19 cellular contexts compared by ENCODE assay signal in the genomic region with DNA sequence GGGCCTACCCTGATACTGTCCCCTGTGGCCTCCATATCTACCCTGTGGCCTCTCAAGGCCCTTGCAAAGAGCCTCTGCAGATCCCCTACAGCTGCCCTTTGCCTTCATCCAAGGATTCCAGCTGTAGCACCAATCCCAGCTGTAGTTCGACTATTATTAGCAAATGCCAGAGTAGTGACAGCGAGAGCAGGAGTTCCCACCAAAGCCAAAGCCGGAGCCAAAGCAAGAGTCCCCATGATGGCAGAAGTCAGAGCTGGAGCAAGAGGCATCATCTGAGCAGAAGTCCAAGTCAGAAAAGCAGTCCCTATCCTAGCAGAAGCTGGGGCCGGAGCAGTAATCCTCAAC. TPM values are rescaled to one million over a fixed set of nuclear protein-coding genes. Genes with fewer than 3 reads are reported as not detected.
DNase-seq lines count a peak whose midpoint lies in the region; ATAC-seq and TF ChIP-seq lines count a peak whose summit lies in the region.
"Had no signal": no experiment of that assay in that cellular context is flagged by ENCODE, and none has a peak within 500 bp of the region (broad histone marks: within the 10 kb centered on the region; RNA-seq: fewer than 3 reads in every experiment).

No MANE protein-coding gene starts in this region.

- CTCF ChIA-PET in activated naive CD4-positive, alpha-beta T cell treated with anti-CD3 and anti-CD28 coated beads for 36 hours (lab: Charles Lee): interaction anchor here (0.6 kb wide), 1 partner anchor 539 kb away, joined by 5 read pairs; no protein-coding TSS in a partner anchor
- CTCF ChIA-PET in activated naive CD4-positive, alpha-beta T cell treated with anti-CD3 and anti-CD28 coated beads, Interleukin-2, amount 10 ng/mL, durations not matched to agents 7 days and 5 days (lab: Charles Lee): interaction anchor here (1.6 to 2.1 kb wide), 3 partner anchors 7 to 98 kb away, joined by 3 to 12 read pairs (median 6); partner anchors contain the start of genes LRRC41 and UQCRH
- CTCF ChIA-PET in CD8-positive, alpha-beta T cell (lab: Charles Lee): interaction anchor here (0.6 kb wide), 1 partner anchor 18 kb away, joined by 3 read pairs; no protein-coding TSS in a partner anchor

- H3K27me3 ChIP-seq in CD8-positive, alpha-beta T cell (ENCODE audit: insufficient read depth, low read length): no peaks in the 10 kb centered on the region

- no peaks in the 10 kb centered on the region for H3K27me3 Mint-ChIP-seq in activated naive CD4-positive, alpha-beta T cell treated with anti-CD3 and anti-CD28 coated beads for 36 hours (ENCODE audit: low read depth)
- H3K27me3 Mint-ChIP-seq in activated naive CD4-positive, alpha-beta T cell treated with anti-CD3 and anti-CD28 coated beads, Interleukin-2, amount 10 ng/mL, durations not matched to agents 7 days and 5 days: no peaks in the 10 kb centered on the region
- no peaks in the 10 kb centered on the region for H3K27me3 Mint-ChIP-seq in CD8-positive, alpha-beta T cell (ENCODE audit: low read depth)
- H3K27me3 Mint-ChIP-seq in dendritic cell treated with granulocyte-macrophage colony-stimulating factor and Interleukin-4, amounts not matched to agents 40 ng/mL and 50 ng/mL, for 4 days: no peaks in the 10 kb centered on the region
- no peaks in the 10 kb centered on the region for H3K27me3 Mint-ChIP-seq in neural crest cell (ENCODE audit: low read depth)

- no peak overlapping the region for H3K4me3 ChIP-seq in CD8-positive, alpha-beta T cell (ENCODE audit: low read depth, low read length)

- POLR2A ChIA-PET in CD8-positive, alpha-beta T cell (lab: Charles Lee): no interaction called here

- no peaks in the 10 kb centered on the region for H3K9me3 Mint-ChIP-seq in activated naive CD4-positive, alpha-beta T cell treated with anti-CD3 and anti-CD28 coated beads for 36 hours
- H3K9me3 Mint-ChIP-seq in activated naive CD4-positive, alpha-beta T cell treated with anti-CD3 and anti-CD28 coated beads, Interleukin-2, amount 10 ng/mL, durations not matched to agents 7 days and 5 days: no peaks in the 10 kb centered on the region
- no peaks in the 10 kb centered on the region for H3K9me3 Mint-ChIP-seq in CD8-positive, alpha-beta T cell
- no peaks in the 10 kb centered on the region for H3K9me3 Mint-ChIP-seq in dendritic cell treated with granulocyte-macrophage colony-stimulating factor and Interleukin-4, amounts not matched to agents 40 ng/mL and 50 ng/mL, for 4 days
- H3K9me3 Mint-ChIP-seq in neural crest cell: no peaks in the 10 kb centered on the region
- H3K9me3 Mint-ChIP-seq: activated T-cell treated with anti-CD3 and anti-CD28 coated beads, Interleukin-2, amount 50 U/mL, for 4 hours had no signal

- H3K27ac ChIP-seq in CD8-positive, alpha-beta T cell (ENCODE audit: low read depth, low read length): no peak overlapping the region

- H3K4me1 Mint-ChIP-seq in activated naive CD4-positive, alpha-beta T cell treated with anti-CD3 and anti-CD28 coated beads for 36 hours (ENCODE audit: low read depth): peaks cover 64% of the 10 kb centered on the region
- H3K4me1 Mint-ChIP-seq in activated naive CD4-positive, alpha-beta T cell treated with anti-CD3 and anti-CD28 coated beads, Interleukin-2, amount 10 ng/mL, durations not matched to agents 7 days and 5 days: peaks cover 53% of the 10 kb centered on the region
- peaks cover 58% of the 10 kb centered on the region for H3K4me1 Mint-ChIP-seq in CD8-positive, alpha-beta T cell (ENCODE audit: low read depth)
- H3K4me1 Mint-ChIP-seq in dendritic cell treated with granulocyte-macrophage colony-stimulating factor and Interleukin-4, amounts not matched to agents 40 ng/mL and 50 ng/mL, for 4 days (ENCODE audit: low read depth): peaks cover 79% of the 10 kb centered on the region
- H3K4me1 Mint-ChIP-seq in neural crest cell: peaks cover 48% of the 10 kb centered on the region

- H3K36me3 ChIP-seq in CD8-positive, alpha-beta T cell (ENCODE audit: insufficient read depth, low read length): peaks cover 5% of the 10 kb centered on the region

- H3K9me3 ChIP-seq in CD8-positive, alpha-beta T cell (ENCODE audit: low read length): no peaks in the 10 kb centered on the region
- H3K9me3 ChIP-seq: SK-N-SH had no signal

- intact Hi-C loops in activated naive CD4-positive, alpha-beta T cell treated with anti-CD3 and anti-CD28 coated beads for 36 hours (cut with micrococcal nuclease): loop anchor here (5.0 to 10.0 kb wide), 2 partner anchors 309 to 969 kb away; partner anchors contain the start of gene STIL
- intact Hi-C loops in CD8-positive, alpha-beta T cell (cut with DNase I, micrococcal nuclease): loop anchor here in 1 of 2 experiments (5.0 kb wide), 1 partner anchor 146 kb away; the partner anchor contains the start of gene POMGNT1
- intact Hi-C loops in dendritic cell treated with granulocyte-macrophage colony-stimulating factor and Interleukin-4, amounts not matched to agents 40 ng/mL and 50 ng/mL, for 4 days (cut with micrococcal nuclease): loop anchor here (5.0 kb wide), 1 partner anchor 41 kb away; the partner anchor contains the start of genes LRRC41 and UQCRH

- no peak for ATAC-seq in CD8-positive, alpha-beta T cell
- ATAC-seq in GM21786 (IDR thresholded peaks at IDR 0.05; ENCODE audit: unreplicated experiment): no peak
- ATAC-seq: activated T-cell treated with anti-CD3 and anti-CD28 coated beads, Interleukin-2, amount 50 U/mL, for 4 hours; sciatic nerve had no signal

- DNase-seq in activated naive CD4-positive, alpha-beta T cell treated with anti-CD3 and anti-CD28 coated beads for 36 hours: no peak
- DNase-seq in activated naive CD4-positive, alpha-beta T cell treated with anti-CD3 and anti-CD28 coated beads, Interleukin-2, amount 10 ng/mL, durations not matched to agents 7 days and 5 days: no peak
- DNase-seq in CD8-positive, alpha-beta T cell: no peak
- DNase-seq in neural crest cell (ENCODE audit: low read depth, low spot score): no peak
- no peak for DNase-seq in NCI-H1417 treated with DMSO at 0.1 percent for 48 hours (lab: John Stamatoyannopoulos, UW)
- no peak for DNase-seq in NCI-H2107 (lab: John Stamatoyannopoulos, UW)
- DNase-seq: ACHN; activated CD4-positive, alpha-beta T cell treated with anti-CD3 and anti-CD28 coated beads, Interleukin-2, amount 50 U/mL, for 4 hours; activated T-cell treated with anti-CD3 and anti-CD28 coated beads, Interleukin-2, amount 50 U/mL, for 4 hours; amygdala; hypothalamus; kidney glomerular epithelial cell; NCI-H1436; NCI-H82; SK-N-SH; stimulated activated CD4-positive, alpha-beta T cell treated with anti-CD3 and anti-CD28 coated beads, Interleukin-1b, Interleukin-23, amount 100 ng/mL, for 48 hours had no signal

- H3K27ac Mint-ChIP-seq in activated naive CD4-positive, alpha-beta T cell treated with anti-CD3 and anti-CD28 coated beads for 36 hours: peak overlapping the region; percentile 9
- no peak overlapping the region for H3K27ac Mint-ChIP-seq in activated naive CD4-positive, alpha-beta T cell treated with anti-CD3 and anti-CD28 coated beads, Interleukin-2, amount 10 ng/mL, durations not matched to agents 7 days and 5 days
- peak overlapping the region; percentile 99 for H3K27ac Mint-ChIP-seq in CD8-positive, alpha-beta T cell
- H3K27ac Mint-ChIP-seq in dendritic cell treated with granulocyte-macrophage colony-stimulating factor and Interleukin-4, amounts not matched to agents 40 ng/mL and 50 ng/mL, for 4 days: peak overlapping the region; percentile 100
- H3K27ac Mint-ChIP-seq in neural crest cell (ENCODE audit: unreplicated experiment): no peak overlapping the region

- peaks cover 14% of the 10 kb centered on the region for H3K4me1 ChIP-seq in CD8-positive, alpha-beta T cell (ENCODE audit: insufficient read depth, low read length)

- TF ChIP-seq CTCF in CD8-positive, alpha-beta T cell (IDR thresholded peaks at IDR 0.05): no peak
- TF ChIP-seq CTCF in neural crest cell (conservative IDR thresholded peaks at IDR 0.05): no peak

- peak overlapping the region; percentile 10 for H3K4me3 Mint-ChIP-seq in activated naive CD4-positive, alpha-beta T cell treated with anti-CD3 and anti-CD28 coated beads for 36 hours
- no peak overlapping the region for H3K4me3 Mint-ChIP-seq in activated naive CD4-positive, alpha-beta T cell treated with anti-CD3 and anti-CD28 coated beads, Interleukin-2, amount 10 ng/mL, durations not matched to agents 7 days and 5 days
- no peak overlapping the region for H3K4me3 Mint-ChIP-seq in CD8-positive, alpha-beta T cell
- no peak overlapping the region for H3K4me3 Mint-ChIP-seq in dendritic cell treated with granulocyte-macrophage colony-stimulating factor and Interleukin-4, amounts not matched to agents 40 ng/mL and 50 ng/mL, for 4 days
- peak overlapping the region; percentile 97 for H3K4me3 Mint-ChIP-seq in neural crest cell
- H3K4me3 Mint-ChIP-seq: activated T-cell treated with anti-CD3 and anti-CD28 coated beads, Interleukin-2, amount 50 U/mL, for 4 hours had no signal

- H3K36me3 Mint-ChIP-seq in activated naive CD4-positive, alpha-beta T cell treated with anti-CD3 and anti-CD28 coated beads for 36 hours (ENCODE audit: low read depth): peaks cover 56% of the 10 kb centered on the region
- H3K36me3 Mint-ChIP-seq in activated naive CD4-positive, alpha-beta T cell treated with anti-CD3 and anti-CD28 coated beads, Interleukin-2, amount 10 ng/mL, durations not matched to agents 7 days and 5 days: peaks cover 31% of the 10 kb centered on the region
- peaks cover 57% of the 10 kb centered on the region for H3K36me3 Mint-ChIP-seq in CD8-positive, alpha-beta T cell
- peaks cover 82% of the 10 kb centered on the region for H3K36me3 Mint-ChIP-seq in dendritic cell treated with granulocyte-macrophage colony-stimulating factor and Interleukin-4, amounts not matched to agents 40 ng/mL and 50 ng/mL, for 4 days (ENCODE audit: low read depth)
- H3K36me3 Mint-ChIP-seq in neural crest cell (ENCODE audit: low read depth): peaks cover 16% of the 10 kb centered on the region

RNA-seq across cellular contexts. Expression of gene NSUN4, which starts 2.7 kb away (rescaled TPM):
- total RNA-seq in activated naive CD4-positive, alpha-beta T cell treated with anti-CD3 and anti-CD28 coated beads for 36 hours: 10 to 100 TPM; 33.6 to 37.8 TPM
- 10 to 100 TPM; 31.0 to 35.0 TPM for total RNA-seq in CD8-positive, alpha-beta T cell
- total RNA-seq in neural crest cell: 32.7 and 33.3 TPM in 2 replicates

RNA-seq across cellular contexts. Expression of gene UQCRH, which starts 39.8 kb away (rescaled TPM):
- 100 to 1,000 TPM; 403 to 409 TPM for total RNA-seq in activated naive CD4-positive, alpha-beta T cell treated with anti-CD3 and anti-CD28 coated beads for 36 hours
- total RNA-seq in CD8-positive, alpha-beta T cell: 100 to 1,000 TPM; 100 to 118 TPM
- 325 and 341 TPM in 2 replicates for total RNA-seq in neural crest cell

RNA-seq across cellular contexts. Expression of gene LRRC41, which starts 39.9 kb away (rescaled TPM):
- 10 to 100 TPM; 28.0 to 29.8 TPM for total RNA-seq in activated naive CD4-positive, alpha-beta T cell treated with anti-CD3 and anti-CD28 coated beads for 36 hours
- total RNA-seq in CD8-positive, alpha-beta T cell: 10 to 100 TPM; 25.5 to 27.1 TPM
- total RNA-seq in neural crest cell: 99.0 and 102 TPM in 2 replicates

RNA-seq across cellular contexts. Expression of gene FAAH, which starts 50.8 kb away (rescaled TPM):
- 1 to 10 TPM; 3.8 to 4.8 TPM for total RNA-seq in activated naive CD4-positive, alpha-beta T cell treated with anti-CD3 and anti-CD28 coated beads for 36 hours
- total RNA-seq in CD8-positive, alpha-beta T cell: 1 to 10 TPM; 6.1 to 6.5 TPM
- 16.2 and 17.4 TPM in 2 replicates for total RNA-seq in neural crest cell

Comparison
In these comparisons a context has a peak if more than half of its experiments do, and no peak if none do; other contexts are left out.
1. H3K27ac Mint-ChIP-seq: peak in activated naive CD4-positive, alpha-beta T cell treated with anti-CD3 and anti-CD28 coated beads for 36 hours (single experiment), CD8-positive, alpha-beta T cell (single experiment) and dendritic cell treated with granulocyte-macrophage colony-stimulating factor and Interleukin-4, amounts not matched to agents 40 ng/mL and 50 ng/mL, for 4 days (single experiment); none in activated naive CD4-positive, alpha-beta T cell treated with anti-CD3 and anti-CD28 coated beads, Interleukin-2, amount 10 ng/mL, durations not matched to agents 7 days and 5 days (single experiment) and neural crest cell (single experiment).
2. H3K4me3 Mint-ChIP-seq: peak in activated naive CD4-positive, alpha-beta T cell treated with anti-CD3 and anti-CD28 coated beads for 36 hours (single experiment) and neural crest cell (single experiment); none in activated naive CD4-positive, alpha-beta T cell treated with anti-CD3 and anti-CD28 coated beads, Interleukin-2, amount 10 ng/mL, durations not matched to agents 7 days and 5 days (single experiment), CD8-positive, alpha-beta T cell (single experiment) and dendritic cell treated with granulocyte-macrophage colony-stimulating factor and Interleukin-4, amounts not matched to agents 40 ng/mL and 50 ng/mL, for 4 days (single experiment).